1 cellular context compared by ENCODE assay signal in the genomic region with DNA sequence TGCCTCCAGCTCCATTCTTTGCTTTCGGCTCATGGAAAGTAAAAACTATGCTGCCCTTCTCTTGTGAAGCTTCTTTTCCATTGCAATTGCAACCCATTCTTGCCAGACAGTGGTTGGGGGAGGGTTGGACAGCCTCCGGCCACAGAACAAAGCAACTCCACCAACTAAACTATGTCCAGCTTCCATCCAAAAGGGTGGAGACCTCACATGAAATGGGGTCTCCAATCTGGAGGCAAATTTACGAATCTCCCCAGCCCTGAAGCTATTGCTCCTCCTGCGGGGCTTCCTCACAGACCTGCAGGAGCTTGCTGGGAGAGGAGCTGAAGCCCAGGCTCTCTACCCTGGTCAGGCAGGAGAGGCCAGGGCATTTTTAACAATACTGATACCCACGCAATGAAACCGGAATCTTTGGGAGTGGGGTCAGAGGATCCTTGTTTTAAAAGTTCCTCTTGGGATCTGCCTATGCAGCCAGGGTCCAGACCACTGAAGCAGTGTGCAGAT.
TF ChIP-seq lines count a peak whose summit lies in the region.

No MANE protein-coding gene starts in this region.

TF ChIP-seq in GM12878, 131 proteins besides CTCF, POLR2A, EP300 and RAD21:
- TF ChIP-seq TARDBP (IDR thresholded peaks at IDR 0.05; ENCODE audit: borderline replicate concordance) (no peak), SMAD1 (IDR thresholded peaks at IDR 0.05; ENCODE audit: low read depth, partially characterized antibody) (no peak), NR2F1 (conservative IDR thresholded peaks at IDR 0.05) (no peak), SMARCA5 (IDR thresholded peaks at IDR 0.05) (no peak), CBFB (IDR thresholded peaks at IDR 0.05; ENCODE audit: low read depth) (no peak), EED (IDR thresholded peaks at IDR 0.05; ENCODE audit: low read depth) (no peak), RFX5 (IDR thresholded peaks at IDR 0.05; ENCODE audit: low read depth, low read length) (no peak), TCF12 (IDR thresholded peaks at IDR 0.05; ENCODE audit: low read depth, low read length) (no peak)
